23 cellular contexts compared by ENCODE assay signal in genomic region chr16:13940397-13940933, GRCh38. TPM values are rescaled to one million over a fixed set of nuclear protein-coding genes. Genes with fewer than 3 reads are reported as not detected.
DNase-seq lines count a peak whose midpoint lies in the region; ATAC-seq and TF ChIP-seq lines count a peak whose summit lies in the region.
"Had no signal": no experiment of that assay in that cellular context is flagged by ENCODE, and none has a peak within 500 bp of the region (broad histone marks: within the 10 kb centered on the region; RNA-seq: fewer than 3 reads in every experiment).

No MANE protein-coding gene starts in this region.

- H3K27ac ChIP-seq in Panc1 (ENCODE audit: low read length), result peak overlapping the region; percentile 3; the same call in 1 of the 2 replicates
- H3K27ac ChIP-seq in body of pancreas, result peak overlapping the region; percentile 65 to 87 (median 85)
- H3K27ac ChIP-seq in smooth muscle cell (ENCODE audit: low read depth), result peak overlapping the region; percentile 14
- H3K27ac ChIP-seq: coronary artery had no signal

- H3K27me3 ChIP-seq in Panc1 (ENCODE audit: control insufficient read depth, insufficient read depth, low read length) (no peaks in the 10 kb centered on the region), body of pancreas (no peaks in the 10 kb centered on the region), smooth muscle cell (ENCODE audit: low read depth) (no peaks in the 10 kb centered on the region)
- H3K27me3 ChIP-seq: MG63 had no signal

- H3K4me1 Mint-ChIP-seq in mesothelial cell of epicardium, result peaks cover 17% of the 10 kb centered on the region
- H3K4me1 Mint-ChIP-seq: CD8-positive, alpha-beta memory T cell had no signal

- H3K9me3 ChIP-seq in Panc1 (ENCODE audit: control insufficient read depth, insufficient read depth, low read depth, low read length), result peaks cover 8% of the 10 kb centered on the region; the same call in 1 of the 2 replicates
- H3K9me3 ChIP-seq in body of pancreas, result no peaks in the 10 kb centered on the region
- H3K9me3 ChIP-seq in smooth muscle cell (replicated peaks; ENCODE audit: low read depth), result no peaks in the 10 kb centered on the region
- H3K9me3 ChIP-seq: MG63 had no signal

- H3K79me2 ChIP-seq in smooth muscle cell (ENCODE audit: low read depth), result no peaks in the 10 kb centered on the region

- H3K9me3 Mint-ChIP-seq in mesothelial cell of epicardium, result no peaks in the 10 kb centered on the region
- H3K9me3 Mint-ChIP-seq: CD8-positive, alpha-beta memory T cell had no signal

- ATAC-seq in Panc1 (peak; percentile 67), body of pancreas (peak; percentile 90), GM19452 (IDR thresholded peaks at IDR 0.05; ENCODE audit: unreplicated experiment) (no peak)
- ATAC-seq: PC-3 had no signal

- no TSS peak for BruUV-seq in Panc1 (replicated peaks; lab: Mats Ljungman, UMichigan)

- peaks cover 3% of the 10 kb centered on the region; the same call in 1 of the 2 replicates for H3K36me3 ChIP-seq in Panc1 (ENCODE audit: control insufficient read depth, insufficient read depth, low read length)
- no peaks in the 10 kb centered on the region for H3K36me3 ChIP-seq in body of pancreas (replicated peaks in 1 of 2; ENCODE audit: insufficient read depth in 1 of 2, low read depth in 2 of 2)
- peaks cover 12% of the 10 kb centered on the region for H3K36me3 ChIP-seq in smooth muscle cell (ENCODE audit: low read depth)

- intact Hi-C loops in Panc1 (cut with micrococcal nuclease; ENCODE audit: unreplicated experiment), result no loop called here
- intact Hi-C loops in body of pancreas (cut with DNase I), result no loop called here

- peaks cover 33% of the 10 kb centered on the region for H3K36me3 Mint-ChIP-seq in mesothelial cell of epicardium

- 18 to 22% methylated on average over 3 of the region's 3 CpGs for WGBS in body of pancreas, 2 donors
- 18% methylated on average over 3 of the region's 3 CpGs for WGBS in smooth muscle cell (ENCODE audit: low lambda C conversion rate)

- no peak overlapping the region for H3K4me2 ChIP-seq in smooth muscle cell

- TF ChIP-seq POLR2A in body of pancreas (IDR thresholded peaks at IDR 0.05), result peak in 2 of 3 donors; percentile 45 to 47

- no peaks in the 10 kb centered on the region for H3K4me1 ChIP-seq in Panc1 (ENCODE audit: control insufficient read depth, insufficient read depth, low read length)
- peaks cover 55% of the 10 kb centered on the region for H3K4me1 ChIP-seq in body of pancreas
- peaks cover 5% of the 10 kb centered on the region for H3K4me1 ChIP-seq in smooth muscle cell (ENCODE audit: low read depth)

- no peak overlapping the region for H3K4me3 Mint-ChIP-seq in mesothelial cell of epicardium
- H3K4me3 Mint-ChIP-seq: CD8-positive, alpha-beta memory T cell had no signal

- CTCF ChIA-PET in Panc1 (lab: Charles Lee), result no interaction called here

- TF ChIP-seq CTCF in Panc1 (IDR thresholded peaks at IDR 0.05) (no peak), body of pancreas (IDR thresholded peaks at IDR 0.05) (no peak), mesothelial cell of epicardium (IDR thresholded peaks at IDR 0.05; ENCODE audit: unreplicated experiment) (no peak), smooth muscle cell (IDR thresholded peaks at IDR 0.05; ENCODE audit: borderline replicate concordance, insufficient read depth, poor library complexity, severe bottlenecking) (no peak)

- no peak overlapping the region for H3K4me3 ChIP-seq in Panc1 (ENCODE audit: low read depth in 2 of 2, low read length in 2 of 2)
- H3K4me3 ChIP-seq in body of pancreas, result no peak overlapping the region
- H3K4me3 ChIP-seq in smooth muscle cell, result no peak overlapping the region
- H3K4me3 ChIP-seq: coronary artery, lung, MG63 had no signal

- H3K9ac ChIP-seq in smooth muscle cell (ENCODE audit: low read depth), result no peak overlapping the region

- H3K27ac Mint-ChIP-seq in mesothelial cell of epicardium, result peak overlapping the region; percentile 15
- H3K27ac Mint-ChIP-seq: CD8-positive, alpha-beta memory T cell had no signal

- in situ Hi-C loops in Panc1 (cut with HindIII; ENCODE audit: low pct_unique_long_range_greater_than_20kb, low sequenced_read_pairs), result loop anchor here (25.0 kb wide), 1 partner anchor 297 kb away; no protein-coding TSS in a partner anchor

- no peak for DNase-seq in Panc1 (ENCODE audit: low read depth, low spot score)
- DNase-seq in body of pancreas, result peak; percentile 70 to 90 (median 85)
- DNase-seq in mesothelial cell of epicardium (ENCODE audit: low spot score in 2 of 2, unreplicated experiment in 2 of 2), result no peak
- no peak for DNase-seq in smooth muscle cell (lab: John Stamatoyannopoulos, UW; ENCODE audit: unreplicated experiment)
- no peak for DNase-seq in NCI-H524 (lab: John Stamatoyannopoulos, UW)
- no peak for DNase-seq in HuH-7.5 (ENCODE audit: low spot score)
- DNase-seq: activated naive CD4-positive, alpha-beta T cell treated with Interleukin-2 at 50 U/mL for 16 hours; activated T-cell treated with anti-CD3 and anti-CD28 coated beads, Interleukin-2, amount 50 U/mL, for 1 hour; amniotic stem cell; CD8-positive, alpha-beta memory T cell; DMS153; kidney; MG63; NCI-H1417; NCI-H2081; NCI-H345; PC-3; SHP77; stimulated activated CD4-positive, alpha-beta T cell treated with anti-CD3 and anti-CD28 coated beads, Interleukin-4, amount 100 ng/mL, for 4 hours; stimulated activated naive CD4-positive, alpha-beta T cell treated with Interleukin-2 at 50 U/mL for 16 hours had no signal

- no peaks in the 10 kb centered on the region for H3F3A ChIP-seq in smooth muscle cell (ENCODE audit: low read depth)

- POLR2A ChIA-PET in Panc1 (lab: Charles Lee), result no interaction called here

- no peak overlapping the region for H2AFZ ChIP-seq in smooth muscle cell (ENCODE audit: low read depth)

- H3K27me3 Mint-ChIP-seq in mesothelial cell of epicardium (ENCODE audit: low read depth), result no peaks in the 10 kb centered on the region

- no peaks in the 10 kb centered on the region for H4K20me1 ChIP-seq in smooth muscle cell (ENCODE audit: low read depth)

RNA-seq across cellular contexts. Expression of gene ERCC4, which starts 20.5 kb away (rescaled TPM):
- total RNA-seq in Panc1 (2021; ENCODE audit: unreplicated experiment), result 23.4 TPM
- 11.0 TPM for polyA plus RNA-seq in Panc1 (2012; ENCODE audit: insufficient read length)
- total RNA-seq in body of pancreas, result 1 to 10 TPM; 9.2 to 9.9 TPM
- total RNA-seq in mesothelial cell of epicardium, result 12.1 to 16.4 TPM (median 16.1 TPM) in 3 replicates
- 10.3 and 10.6 TPM in 2 replicates for total RNA-seq in smooth muscle cell
- polyA plus RNA-seq in smooth muscle cell, result 17.4 and 27.4 TPM in 2 replicates

Comparison
In these comparisons a context has a peak if more than half of its experiments do, and no peak if none do; other contexts are left out.
1. DNase-seq: peak in body of pancreas (4 of 4); none in Panc1 (single experiment), mesothelial cell of epicardium (0 of 2), smooth muscle cell (single experiment), NCI-H524 (0 of 2) and HuH-7.5 (single experiment).
2. H3K27ac ChIP-seq: peak in every context shown above with its lines; median percentile 85 in body of pancreas; 14 in smooth muscle cell; 3 in Panc1.